In the genomic region with DNA sequence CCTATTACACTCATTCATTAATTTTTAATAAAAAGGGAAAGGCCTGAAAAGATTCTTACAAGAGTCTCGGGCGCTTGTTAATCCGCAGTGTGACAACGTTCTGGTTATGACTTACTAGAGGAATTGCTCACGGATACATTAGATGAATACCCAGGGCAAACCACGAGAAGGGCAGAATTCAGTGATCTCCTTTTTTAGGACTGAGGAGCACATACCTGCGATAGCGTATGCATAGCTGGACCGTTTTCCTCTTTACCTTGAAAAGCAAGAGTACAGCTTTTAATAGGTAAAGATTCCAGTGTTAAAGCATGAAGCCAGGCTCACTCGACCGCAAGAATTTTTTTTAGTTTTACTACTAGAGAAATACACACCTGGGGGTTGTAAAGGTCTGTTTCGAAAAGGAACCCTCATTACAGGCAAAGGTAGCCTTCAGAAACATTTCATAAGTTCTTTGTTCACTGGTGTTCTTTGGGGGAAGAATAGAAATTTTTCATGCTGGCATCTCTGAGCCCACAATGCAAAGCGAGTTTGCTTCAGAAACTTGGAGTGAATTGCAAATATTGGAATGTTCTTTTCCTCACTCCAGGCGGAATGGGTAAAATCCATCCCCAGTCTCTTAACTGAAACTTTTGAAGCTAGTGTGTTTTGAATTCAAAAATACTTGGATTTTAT, we compare ENCODE assay signal across 1 cellular context.
TF ChIP-seq lines count a peak whose summit lies in the region.

No MANE protein-coding gene starts in this region.

TF ChIP-seq in H1, 55 proteins besides CTCF, POLR2A, EP300 and RAD21:
- TF ChIP-seq, protein P1, sequence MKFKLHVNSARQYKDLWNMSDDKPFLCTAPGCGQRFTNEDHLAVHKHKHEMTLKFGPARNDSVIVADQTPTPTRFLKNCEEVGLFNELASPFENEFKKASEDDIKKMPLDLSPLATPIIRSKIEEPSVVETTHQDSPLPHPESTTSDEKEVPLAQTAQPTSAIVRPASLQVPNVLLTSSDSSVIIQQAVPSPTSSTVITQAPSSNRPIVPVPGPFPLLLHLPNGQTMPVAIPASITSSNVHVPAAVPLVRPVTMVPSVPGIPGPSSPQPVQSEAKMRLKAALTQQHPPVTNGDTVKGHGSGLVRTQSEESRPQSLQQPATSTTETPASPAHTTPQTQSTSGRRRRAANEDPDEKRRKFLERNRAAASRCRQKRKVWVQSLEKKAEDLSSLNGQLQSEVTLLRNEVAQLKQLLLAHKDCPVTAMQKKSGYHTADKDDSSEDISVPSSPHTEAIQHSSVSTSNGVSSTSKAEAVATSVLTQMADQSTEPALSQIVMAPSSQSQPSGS (IDR thresholded peaks at IDR 0.05; ENCODE audit: low read length) = no peak
- TF ChIP-seq JUND (IDR thresholded peaks at IDR 0.05; ENCODE audit: low read length) (no peak), CHD1 (IDR thresholded peaks at IDR 0.05; ENCODE audit: low read depth, low read length) (no peak; the same call in 1 of the 2 replicates), BACH1 (IDR thresholded peaks at IDR 0.05; ENCODE audit: low read length) (no peak), SIX5 (IDR thresholded peaks at IDR 0.05; ENCODE audit: low read depth, low read length) (no peak), EGR1 (IDR thresholded peaks at IDR 0.05; ENCODE audit: borderline replicate concordance, low read depth, low read length) (no peak), NANOG (IDR thresholded peaks at IDR 0.05; ENCODE audit: insufficient read depth, low read depth, low read length, poor library complexity, severe bottlenecking) (no peak), NRF1 (IDR thresholded peaks at IDR 0.05; ENCODE audit: low read depth, low read length) (no peak), KDM4A (IDR thresholded peaks at IDR 0.05; ENCODE audit: low read depth, low read length, severe bottlenecking) (no peak), JUN (IDR thresholded peaks at IDR 0.05; ENCODE audit: low read depth, low read length) (no peak), MAFK (IDR thresholded peaks at IDR 0.05; ENCODE audit: low read depth, low read length) (no peak), SIN3A (conservative IDR thresholded peaks at IDR 0.05 in 1 of 2, IDR thresholded peaks at IDR 0.05 in 1 of 2; ENCODE audit: low read depth in 1 of 2, low read length in 2 of 2) (no peak)
- TF ChIP-seq, protein P2, sequence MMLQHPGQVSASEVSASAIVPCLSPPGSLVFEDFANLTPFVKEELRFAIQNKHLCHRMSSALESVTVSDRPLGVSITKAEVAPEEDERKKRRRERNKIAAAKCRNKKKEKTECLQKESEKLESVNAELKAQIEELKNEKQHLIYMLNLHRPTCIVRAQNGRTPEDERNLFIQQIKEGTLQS (IDR thresholded peaks at IDR 0.05; ENCODE audit: insufficient read depth, low read depth, low read length) = no peak
- TF ChIP-seq, protein P3, sequence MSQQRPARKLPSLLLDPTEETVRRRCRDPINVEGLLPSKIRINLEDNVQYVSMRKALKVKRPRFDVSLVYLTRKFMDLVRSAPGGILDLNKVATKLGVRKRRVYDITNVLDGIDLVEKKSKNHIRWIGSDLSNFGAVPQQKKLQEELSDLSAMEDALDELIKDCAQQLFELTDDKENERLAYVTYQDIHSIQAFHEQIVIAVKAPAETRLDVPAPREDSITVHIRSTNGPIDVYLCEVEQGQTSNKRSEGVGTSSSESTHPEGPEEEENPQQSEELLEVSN (IDR thresholded peaks at IDR 0.05) = no peak
- TF ChIP-seq, protein P4, sequence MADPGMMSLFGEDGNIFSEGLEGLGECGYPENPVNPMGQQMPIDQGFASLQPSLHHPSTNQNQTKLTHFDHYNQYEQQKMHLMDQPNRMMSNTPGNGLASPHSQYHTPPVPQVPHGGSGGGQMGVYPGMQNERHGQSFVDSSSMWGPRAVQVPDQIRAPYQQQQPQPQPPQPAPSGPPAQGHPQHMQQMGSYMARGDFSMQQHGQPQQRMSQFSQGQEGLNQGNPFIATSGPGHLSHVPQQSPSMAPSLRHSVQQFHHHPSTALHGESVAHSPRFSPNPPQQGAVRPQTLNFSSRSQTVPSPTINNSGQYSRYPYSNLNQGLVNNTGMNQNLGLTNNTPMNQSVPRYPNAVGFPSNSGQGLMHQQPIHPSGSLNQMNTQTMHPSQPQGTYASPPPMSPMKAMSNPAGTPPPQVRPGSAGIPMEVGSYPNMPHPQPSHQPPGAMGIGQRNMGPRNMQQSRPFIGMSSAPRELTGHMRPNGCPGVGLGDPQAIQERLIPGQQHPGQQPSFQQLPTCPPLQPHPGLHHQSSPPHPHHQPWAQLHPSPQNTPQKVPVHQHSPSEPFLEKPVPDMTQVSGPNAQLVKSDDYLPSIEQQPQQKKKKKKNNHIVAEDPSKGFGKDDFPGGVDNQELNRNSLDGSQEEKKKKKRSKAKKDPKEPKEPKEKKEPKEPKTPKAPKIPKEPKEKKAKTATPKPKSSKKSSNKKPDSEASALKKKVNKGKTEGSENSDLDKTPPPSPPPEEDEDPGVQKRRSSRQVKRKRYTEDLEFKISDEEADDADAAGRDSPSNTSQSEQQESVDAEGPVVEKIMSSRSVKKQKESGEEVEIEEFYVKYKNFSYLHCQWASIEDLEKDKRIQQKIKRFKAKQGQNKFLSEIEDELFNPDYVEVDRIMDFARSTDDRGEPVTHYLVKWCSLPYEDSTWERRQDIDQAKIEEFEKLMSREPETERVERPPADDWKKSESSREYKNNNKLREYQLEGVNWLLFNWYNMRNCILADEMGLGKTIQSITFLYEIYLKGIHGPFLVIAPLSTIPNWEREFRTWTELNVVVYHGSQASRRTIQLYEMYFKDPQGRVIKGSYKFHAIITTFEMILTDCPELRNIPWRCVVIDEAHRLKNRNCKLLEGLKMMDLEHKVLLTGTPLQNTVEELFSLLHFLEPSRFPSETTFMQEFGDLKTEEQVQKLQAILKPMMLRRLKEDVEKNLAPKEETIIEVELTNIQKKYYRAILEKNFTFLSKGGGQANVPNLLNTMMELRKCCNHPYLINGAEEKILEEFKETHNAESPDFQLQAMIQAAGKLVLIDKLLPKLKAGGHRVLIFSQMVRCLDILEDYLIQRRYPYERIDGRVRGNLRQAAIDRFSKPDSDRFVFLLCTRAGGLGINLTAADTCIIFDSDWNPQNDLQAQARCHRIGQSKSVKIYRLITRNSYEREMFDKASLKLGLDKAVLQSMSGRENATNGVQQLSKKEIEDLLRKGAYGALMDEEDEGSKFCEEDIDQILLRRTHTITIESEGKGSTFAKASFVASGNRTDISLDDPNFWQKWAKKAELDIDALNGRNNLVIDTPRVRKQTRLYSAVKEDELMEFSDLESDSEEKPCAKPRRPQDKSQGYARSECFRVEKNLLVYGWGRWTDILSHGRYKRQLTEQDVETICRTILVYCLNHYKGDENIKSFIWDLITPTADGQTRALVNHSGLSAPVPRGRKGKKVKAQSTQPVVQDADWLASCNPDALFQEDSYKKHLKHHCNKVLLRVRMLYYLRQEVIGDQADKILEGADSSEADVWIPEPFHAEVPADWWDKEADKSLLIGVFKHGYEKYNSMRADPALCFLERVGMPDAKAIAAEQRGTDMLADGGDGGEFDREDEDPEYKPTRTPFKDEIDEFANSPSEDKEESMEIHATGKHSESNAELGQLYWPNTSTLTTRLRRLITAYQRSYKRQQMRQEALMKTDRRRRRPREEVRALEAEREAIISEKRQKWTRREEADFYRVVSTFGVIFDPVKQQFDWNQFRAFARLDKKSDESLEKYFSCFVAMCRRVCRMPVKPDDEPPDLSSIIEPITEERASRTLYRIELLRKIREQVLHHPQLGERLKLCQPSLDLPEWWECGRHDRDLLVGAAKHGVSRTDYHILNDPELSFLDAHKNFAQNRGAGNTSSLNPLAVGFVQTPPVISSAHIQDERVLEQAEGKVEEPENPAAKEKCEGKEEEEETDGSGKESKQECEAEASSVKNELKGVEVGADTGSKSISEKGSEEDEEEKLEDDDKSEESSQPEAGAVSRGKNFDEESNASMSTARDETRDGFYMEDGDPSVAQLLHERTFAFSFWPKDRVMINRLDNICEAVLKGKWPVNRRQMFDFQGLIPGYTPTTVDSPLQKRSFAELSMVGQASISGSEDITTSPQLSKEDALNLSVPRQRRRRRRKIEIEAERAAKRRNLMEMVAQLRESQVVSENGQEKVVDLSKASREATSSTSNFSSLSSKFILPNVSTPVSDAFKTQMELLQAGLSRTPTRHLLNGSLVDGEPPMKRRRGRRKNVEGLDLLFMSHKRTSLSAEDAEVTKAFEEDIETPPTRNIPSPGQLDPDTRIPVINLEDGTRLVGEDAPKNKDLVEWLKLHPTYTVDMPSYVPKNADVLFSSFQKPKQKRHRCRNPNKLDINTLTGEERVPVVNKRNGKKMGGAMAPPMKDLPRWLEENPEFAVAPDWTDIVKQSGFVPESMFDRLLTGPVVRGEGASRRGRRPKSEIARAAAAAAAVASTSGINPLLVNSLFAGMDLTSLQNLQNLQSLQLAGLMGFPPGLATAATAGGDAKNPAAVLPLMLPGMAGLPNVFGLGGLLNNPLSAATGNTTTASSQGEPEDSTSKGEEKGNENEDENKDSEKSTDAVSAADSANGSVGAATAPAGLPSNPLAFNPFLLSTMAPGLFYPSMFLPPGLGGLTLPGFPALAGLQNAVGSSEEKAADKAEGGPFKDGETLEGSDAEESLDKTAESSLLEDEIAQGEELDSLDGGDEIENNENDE (IDR thresholded peaks at IDR 0.05; ENCODE audit: insufficient replicate concordance, low read length) = no peak
